ENCODE assay signal across 28 cellular contexts in genomic region chr2:1234731-1235308, GRCh38.
DNase-seq lines count a peak whose midpoint lies in the region; ATAC-seq and TF ChIP-seq lines count a peak whose summit lies in the region.
"Had no signal": no experiment of that assay in that cellular context is flagged by ENCODE, and none has a peak within 500 bp of the region (broad histone marks: within the 10 kb centered on the region; RNA-seq: fewer than 3 reads in every experiment).

No MANE protein-coding gene starts in this region.

- H3K27me3 ChIP-seq in Panc1 (ENCODE audit: control insufficient read depth, insufficient read depth, low read length) (no peaks in the 10 kb centered on the region), endodermal cell (ENCODE audit: control insufficient read depth, insufficient read depth, low read length, poor library complexity, severe bottlenecking) (no peaks in the 10 kb centered on the region), osteoblast (ENCODE audit: insufficient read depth, low read length) (no peaks in the 10 kb centered on the region)
- H3K27me3 ChIP-seq: cardiac muscle cell, suprapubic skin had no signal

- no peak overlapping the region for H2AFZ ChIP-seq in osteoblast (ENCODE audit: low read length)
- H2AFZ ChIP-seq: PC-9 had no signal

- peaks cover 11% of the 10 kb centered on the region for H3K9me3 Mint-ChIP-seq in endodermal cell
- H3K9me3 Mint-ChIP-seq: activated naive CD8-positive, alpha-beta T cell treated with anti-CD3 and anti-CD28 coated beads, Interleukin-2, amount 50 U/mL, for 24 hours; stimulated activated effector memory CD8-positive, alpha-beta T cell treated with anti-CD3 and anti-CD28 coated beads, Interleukin-12 subunit alpha, Interleukin-12 subunit beta, amount 100 ng/mL, for 72 hours had no signal

- no peak overlapping the region for H3K9ac ChIP-seq in endodermal cell (ENCODE audit: extremely low read depth, low read length, poor library complexity, severe bottlenecking)
- H3K9ac ChIP-seq: SK-N-SH had no signal

- TF ChIP-seq POLR2A in erythroblast (IDR thresholded peaks at IDR 0.05; ENCODE audit: low read length), result no peak

- no peak overlapping the region for H3K4me3 ChIP-seq in Panc1 (ENCODE audit: low read depth in 2 of 2, low read length in 2 of 2)
- no peak overlapping the region for H3K4me3 ChIP-seq in endodermal cell (ENCODE audit: low read length)
- H3K4me3 ChIP-seq in osteoblast (ENCODE audit: insufficient read depth, low read length), result no peak overlapping the region
- H3K4me3 ChIP-seq: cardiac muscle cell, PC-9, suprapubic skin had no signal

- no peaks in the 10 kb centered on the region for H3K4me1 Mint-ChIP-seq in endodermal cell
- H3K4me1 Mint-ChIP-seq: CD4-positive, CD25-positive, alpha-beta regulatory T cell; stimulated activated effector memory CD8-positive, alpha-beta T cell treated with anti-CD3 and anti-CD28 coated beads, Interleukin-12 subunit alpha, Interleukin-12 subunit beta, amount 100 ng/mL, for 72 hours had no signal

- in situ Hi-C loops in Panc1 (cut with HindIII; ENCODE audit: low pct_unique_long_range_greater_than_20kb, low sequenced_read_pairs), result no loop called here

- H3K79me2 ChIP-seq in osteoblast (ENCODE audit: insufficient read depth, low read length), result no peaks in the 10 kb centered on the region

- H3K27ac Mint-ChIP-seq in endodermal cell, result peak overlapping the region; percentile 70
- H3K27ac Mint-ChIP-seq: activated naive CD8-positive, alpha-beta T cell treated with anti-CD3 and anti-CD28 coated beads, Interleukin-2, amount 50 U/mL, for 24 hours; CD4-positive, CD25-positive, alpha-beta regulatory T cell; H9; stimulated activated effector memory CD8-positive, alpha-beta T cell treated with anti-CD3 and anti-CD28 coated beads, Interleukin-12 subunit alpha, Interleukin-12 subunit beta, amount 100 ng/mL, for 72 hours had no signal

- intact Hi-C loops in Panc1 (cut with micrococcal nuclease; ENCODE audit: unreplicated experiment), result no loop called here

- ATAC-seq in Panc1, result peak; percentile 64
- ATAC-seq: activated naive CD8-positive, alpha-beta T cell treated with anti-CD3 and anti-CD28 coated beads, Interleukin-2, amount 50 U/mL, for 24 hours; left ventricle myocardium superior; stimulated activated effector memory CD8-positive, alpha-beta T cell treated with anti-CD3 and anti-CD28 coated beads, Interleukin-12 subunit alpha, Interleukin-12 subunit beta, amount 100 ng/mL, for 72 hours had no signal

- H3K4me1 ChIP-seq in Panc1 (ENCODE audit: control insufficient read depth, insufficient read depth, low read length), result peaks cover 4% of the 10 kb centered on the region; the same call in 1 of the 2 replicates
- no peaks in the 10 kb centered on the region for H3K4me1 ChIP-seq in endodermal cell (ENCODE audit: control insufficient read depth, insufficient read depth, low read length)
- H3K4me1 ChIP-seq in osteoblast (ENCODE audit: insufficient read depth, low read length), result peaks cover 9% of the 10 kb centered on the region
- H3K4me1 ChIP-seq: suprapubic skin had no signal

- POLR2A ChIA-PET in Panc1 (lab: Charles Lee), result no interaction called here

- H4K20me1 ChIP-seq in osteoblast (ENCODE audit: insufficient read depth, low read length), result no peaks in the 10 kb centered on the region

- H3K4me2 ChIP-seq in osteoblast (ENCODE audit: insufficient read depth, low read length), result no peak overlapping the region
- H3K4me2 ChIP-seq: PC-9, SK-N-SH had no signal

- no peak overlapping the region for H3K4me3 Mint-ChIP-seq in endodermal cell
- H3K4me3 Mint-ChIP-seq: activated naive CD8-positive, alpha-beta T cell treated with anti-CD3 and anti-CD28 coated beads, Interleukin-2, amount 50 U/mL, for 24 hours; CD4-positive, CD25-positive, alpha-beta regulatory T cell; H9; nephron; stimulated activated effector memory CD8-positive, alpha-beta T cell treated with anti-CD3 and anti-CD28 coated beads, Interleukin-12 subunit alpha, Interleukin-12 subunit beta, amount 100 ng/mL, for 72 hours had no signal

- H3K27ac ChIP-seq in Panc1 (ENCODE audit: low read length) (no peak overlapping the region), endodermal cell (ENCODE audit: low read depth, low read length) (no peak overlapping the region), osteoblast (ENCODE audit: low read depth, low read length) (peak overlapping the region; percentile 47), substantia nigra (ENCODE audit: low read depth, low read length, poor library complexity, severe bottlenecking) (no peak overlapping the region)
- H3K27ac ChIP-seq: cardiac muscle cell, PC-9, suprapubic skin, WERI-Rb-1 had no signal

- no peaks in the 10 kb centered on the region for H3K27me3 Mint-ChIP-seq in endodermal cell (ENCODE audit: insufficient read depth)
- H3K27me3 Mint-ChIP-seq: activated naive CD8-positive, alpha-beta T cell treated with anti-CD3 and anti-CD28 coated beads, Interleukin-2, amount 50 U/mL, for 24 hours; CD4-positive, CD25-positive, alpha-beta regulatory T cell had no signal

- peak; percentile 75 for DNase-seq in EH (ENCODE audit: low read depth)
- DNase-seq in Panc1 (ENCODE audit: low read depth, low spot score), result no peak
- no peak for DNase-seq in endodermal cell
- DNase-seq in osteoblast (ENCODE audit: insufficient read length, low spot score, missing footprints), result peak; percentile 96
- no peak for DNase-seq in substantia nigra (lab: John Stamatoyannopoulos, UW)
- DNase-seq in SIG-M5 treated with dmso at 0.1 percent for 504 hours (lab: John Stamatoyannopoulos, UW; ENCODE audit: unreplicated experiment), result no peak
- DNase-seq in erythroblast (lab: John Stamatoyannopoulos, UW), result no peak
- DNase-seq in stimulated activated CD4-positive, alpha-beta T cell treated with anti-CD3 and anti-CD28 coated beads, Interleukin-2, amount 100 ng/mL, for 24 hours, result no peak
- DNase-seq: activated CD4-positive, alpha-beta T cell treated with anti-CD3 and anti-CD28 coated beads, Interleukin-2, amount 50 U/mL, for 1 hour; activated gamma-delta T cell; activated naive CD8-positive, alpha-beta T cell treated with anti-CD3 and anti-CD28 coated beads, Interleukin-2, amount 50 U/mL, for 24 hours; CD4-positive, CD25-positive, alpha-beta regulatory T cell; DMS 273 treated with DMSO at 0.1 percent for 48 hours; GDM1; H9; left ventricle myocardium superior; NCI-H1092 treated with DMSO at 0.1 percent for 48 hours; NCI-H2029; NCI-H226; NCI-H82; PC-9; SK-N-SH; stimulated activated CD4-positive, alpha-beta T cell treated with anti-CD3 and anti-CD28 coated beads, Interleukin-1b, Interleukin-23, amount 100 ng/mL, for 48 hours; WERI-Rb-1 had no signal

- CTCF ChIA-PET in Panc1 (lab: Charles Lee), result no interaction called here

- WGBS in endodermal cell (ENCODE audit: insufficient coverage in 1 of 2, insufficient read length in 1 of 2), 2 experiments, result 95 to 96% methylated on average over 8 to 11 of the region's 13 CpGs

- no TSS peak for BruUV-seq in Panc1 (replicated peaks; lab: Mats Ljungman, UMichigan)

- no peaks in the 10 kb centered on the region for H3K9me3 ChIP-seq in Panc1 (ENCODE audit: control insufficient read depth, insufficient read depth, low read depth, low read length)
- H3K9me3 ChIP-seq in endodermal cell (ENCODE audit: control insufficient read depth, low read length), result no peaks in the 10 kb centered on the region
- no peaks in the 10 kb centered on the region for H3K9me3 ChIP-seq in osteoblast (ENCODE audit: low read depth, low read length)
- H3K9me3 ChIP-seq: SK-N-SH, suprapubic skin had no signal

- no peak for TF ChIP-seq CTCF in Panc1 (IDR thresholded peaks at IDR 0.05)
- TF ChIP-seq CTCF in endodermal cell (conservative IDR thresholded peaks at IDR 0.05), result no peak
- TF ChIP-seq CTCF in osteoblast (IDR thresholded peaks at IDR 0.05; ENCODE audit: extremely low read depth, low read depth, low read length), result no peak

- H3K36me3 Mint-ChIP-seq in endodermal cell (ENCODE audit: low read depth), result peaks cover 10% of the 10 kb centered on the region
- H3K36me3 Mint-ChIP-seq: CD4-positive, CD25-positive, alpha-beta regulatory T cell; stimulated activated effector memory CD8-positive, alpha-beta T cell treated with anti-CD3 and anti-CD28 coated beads, Interleukin-12 subunit alpha, Interleukin-12 subunit beta, amount 100 ng/mL, for 72 hours had no signal

- H3K36me3 ChIP-seq in Panc1 (ENCODE audit: control insufficient read depth, insufficient read depth, low read length) (no peaks in the 10 kb centered on the region), endodermal cell (ENCODE audit: control insufficient read depth, insufficient read depth, low read length) (no peaks in the 10 kb centered on the region), osteoblast (ENCODE audit: insufficient read depth, low read length) (no peaks in the 10 kb centered on the region)
- H3K36me3 ChIP-seq: cardiac muscle cell, suprapubic skin, WERI-Rb-1 had no signal

Comparison
In these comparisons a context has a peak if more than half of its experiments do, and no peak if none do; other contexts are left out.
1. DNase-seq: peak in EH (single experiment) and osteoblast (single experiment); none in Panc1 (single experiment), endodermal cell (single experiment), substantia nigra (0 of 49), SIG-M5 treated with dmso at 0.1 percent for 504 hours (single experiment), erythroblast (0 of 2) and stimulated activated CD4-positive, alpha-beta T cell treated with anti-CD3 and anti-CD28 coated beads, Interleukin-2, amount 100 ng/mL, for 24 hours (0 of 2).